In genomic region chr15:36472672-36473071, GRCh38 we compare ENCODE assay signal across 25 cellular contexts.
DNase-seq lines count a peak whose midpoint lies in the region; ATAC-seq and TF ChIP-seq lines count a peak whose summit lies in the region.
"Had no signal": no experiment of that assay in that cellular context is flagged by ENCODE, and none has a peak within 500 bp of the region (broad histone marks: within the 10 kb centered on the region; RNA-seq: fewer than 3 reads in every experiment).

No MANE protein-coding gene starts in this region.

- ATAC-seq in WTC11, result no peak
- ATAC-seq in GM21526 (IDR thresholded peaks at IDR 0.05; ENCODE audit: low FRiP score, unreplicated experiment), result no peak
- no peak for ATAC-seq in psoas muscle
- ATAC-seq: CD8-positive, alpha-beta T cell; HCT116; Panc1; SK-N-SH treated with all-trans-retinoic acid at 6 μM for 48 hours had no signal

- no peak overlapping the region for H3K4me2 ChIP-seq in mammary epithelial cell (ENCODE audit: insufficient read depth, low read depth, low read length)

- H4K20me1 ChIP-seq in mammary epithelial cell (ENCODE audit: insufficient read depth, low read length), result no peaks in the 10 kb centered on the region

- no peak overlapping the region for H3K9ac ChIP-seq in mammary epithelial cell (ENCODE audit: insufficient read depth, low read length)

- no peaks in the 10 kb centered on the region for H3K36me3 ChIP-seq in mammary epithelial cell (ENCODE audit: insufficient read depth, low read length)
- no peaks in the 10 kb centered on the region for H3K36me3 ChIP-seq in psoas muscle (ENCODE audit: insufficient read depth in 1 of 2, low read depth in 1 of 2)

- H3K9me3 ChIP-seq in mammary epithelial cell (replicated peaks; ENCODE audit: insufficient read depth, low read length), result no peaks in the 10 kb centered on the region
- no peaks in the 10 kb centered on the region for H3K9me3 ChIP-seq in psoas muscle

- dilution Hi-C loops in mammary epithelial cell (cut with HindIII; ENCODE audit: low sequenced_read_pairs), result no loop called here

- WGBS in mammary epithelial cell (ENCODE audit: low coverage, missing lambda C conversion rate), result 66% methylated on average over 3 of the region's 3 CpGs
- WGBS in psoas muscle, 3 donors, result 71 to 96% (median 79%) methylated on average over 3 of the region's 3 CpGs

- H3K9me3 Mint-ChIP-seq in MCF 10A (ENCODE audit: unreplicated experiment) (no peaks in the 10 kb centered on the region), WTC11 (no peaks in the 10 kb centered on the region)
- H3K9me3 Mint-ChIP-seq: CD8-positive, alpha-beta T cell had no signal

- POLR2A ChIA-PET in MCF 10A (lab: Yijun Ruan, JAX), result no interaction called here
- POLR2A ChIA-PET in WTC11 (lab: Charles Lee), result no interaction called here

- DNase-seq in mammary epithelial cell (peak; percentile 40), MCF 10A (ENCODE audit: unreplicated experiment) (no peak), amniotic epithelial cell (ENCODE audit: low read depth) (peak; percentile 28), fibroblast of mammary gland (ENCODE audit: low read depth) (peak; percentile 56), WTC11 (ENCODE audit: low spot score) (no peak), psoas muscle (no peak)
- DNase-seq: 8988T; AML-193; C1 segment of cervical spinal cord; CD8-positive, alpha-beta T cell; DND-41; GOT3; Karpas-422; NCI-H1105; NCI-H2081; NCI-H2171; NCI-H345; NCI-H524; NCI-H774; NK-92 treated with Interleukin-12 subunit alpha and Interleukin-12 subunit beta, amount 100 ng/mL, for 24 hours had no signal

- H2AFZ ChIP-seq in mammary epithelial cell (ENCODE audit: low read depth, low read length), result no peak overlapping the region

- H3K27me3 Mint-ChIP-seq in MCF 10A (ENCODE audit: insufficient read depth, unreplicated experiment) (no peaks in the 10 kb centered on the region), WTC11 (ENCODE audit: low read depth) (no peaks in the 10 kb centered on the region)
- H3K27me3 Mint-ChIP-seq: IgD-negative memory B cell had no signal

- H3K4me1 Mint-ChIP-seq in MCF 10A (ENCODE audit: insufficient read depth, unreplicated experiment), result no peaks in the 10 kb centered on the region
- peaks cover 19% of the 10 kb centered on the region for H3K4me1 Mint-ChIP-seq in WTC11
- H3K4me1 Mint-ChIP-seq: IgD-negative memory B cell had no signal

- H3K36me3 Mint-ChIP-seq in MCF 10A (ENCODE audit: insufficient read depth, unreplicated experiment), result no peaks in the 10 kb centered on the region
- H3K36me3 Mint-ChIP-seq in WTC11, result no peaks in the 10 kb centered on the region
- H3K36me3 Mint-ChIP-seq: CD8-positive, alpha-beta T cell; IgD-negative memory B cell had no signal

- in situ Hi-C loops in mammary epithelial cell (cut with MboI; ENCODE audit: low sequenced_read_pairs in 2 of 2), result no loop called here

- no peaks in the 10 kb centered on the region for H3K27me3 ChIP-seq in mammary epithelial cell (ENCODE audit: insufficient read depth, low read length)
- no peaks in the 10 kb centered on the region for H3K27me3 ChIP-seq in psoas muscle (ENCODE audit: insufficient read depth in 3 of 3, low read length in 2 of 3)

- H3K27ac ChIP-seq in mammary epithelial cell (ENCODE audit: insufficient read depth, low read depth, low read length) (no peak overlapping the region), psoas muscle (no peak overlapping the region)

- no peaks in the 10 kb centered on the region for H3K79me2 ChIP-seq in mammary epithelial cell (ENCODE audit: insufficient read depth, low read length)

- H3K4me3 Mint-ChIP-seq in MCF 10A (ENCODE audit: unreplicated experiment), result no peak overlapping the region
- no peak overlapping the region for H3K4me3 Mint-ChIP-seq in WTC11
- H3K4me3 Mint-ChIP-seq: CD8-positive, alpha-beta T cell; IgD-negative memory B cell had no signal

- CTCF ChIA-PET in mammary epithelial cell (lab: Charles Lee; ENCODE audit: low non-redundant PET), result no interaction called here
- CTCF ChIA-PET in MCF 10A (lab: Yijun Ruan, JAX), result no interaction called here
- CTCF ChIA-PET in WTC11 (lab: Charles Lee), result no interaction called here

- H3K27ac Mint-ChIP-seq in MCF 10A (ENCODE audit: low read depth, unreplicated experiment), result no peak overlapping the region
- no peak overlapping the region for H3K27ac Mint-ChIP-seq in WTC11
- H3K27ac Mint-ChIP-seq: CD8-positive, alpha-beta T cell; IgD-negative memory B cell had no signal

- intact Hi-C loops in mammary epithelial cell (cut with micrococcal nuclease), result no loop called here
- intact Hi-C loops in MCF 10A (cut with micrococcal nuclease), result no loop called here
- intact Hi-C loops in psoas muscle (cut with DNase I), result no loop called here

- BruUV-seq in mammary epithelial cell (replicated peaks; lab: Mats Ljungman, UMichigan), result no TSS peak
- BruUV-seq in MCF 10A (replicated peaks; lab: Mats Ljungman, UMichigan), result no TSS peak

- H3K4me3 ChIP-seq in mammary epithelial cell (replicated peaks in 1 of 3; ENCODE audit: insufficient read depth in 1 of 3, low read depth in 2 of 3, low read length in 3 of 3), result no peak overlapping the region
- no peak overlapping the region for H3K4me3 ChIP-seq in fibroblast of mammary gland (ENCODE audit: control insufficient read depth, low read depth, low read length)
- H3K4me3 ChIP-seq in psoas muscle, result no peak overlapping the region

- H3K4me1 ChIP-seq in mammary epithelial cell (ENCODE audit: insufficient read depth, low read length) (peaks cover 19% of the 10 kb centered on the region), psoas muscle (no peaks in the 10 kb centered on the region)

- TF ChIP-seq CTCF in mammary epithelial cell (conservative IDR thresholded peaks at IDR 0.05 in 1 of 2, IDR thresholded peaks at IDR 0.05 in 1 of 2; ENCODE audit: extremely low read depth in 1 of 2, insufficient read depth in 1 of 2, low read depth in 1 of 2, low read length in 2 of 2), result no peak
- TF ChIP-seq CTCF in MCF 10A (IDR thresholded peaks at IDR 0.05; ENCODE audit: unreplicated experiment), result no peak
- TF ChIP-seq CTCF in fibroblast of mammary gland (conservative IDR thresholded peaks at IDR 0.05; ENCODE audit: control insufficient read depth, insufficient read depth, low read depth, low read length), result no peak
- no peak for TF ChIP-seq CTCF in WTC11 (IDR thresholded peaks at IDR 0.05)
- no peak for TF ChIP-seq CTCF in psoas muscle (IDR thresholded peaks at IDR 0.05)

TF ChIP-seq in WTC11, 78 proteins besides CTCF, POLR2A, EP300 and RAD21 (continues in another document):
- TF ChIP-seq JUN (CRISPR knock-in tag; IDR thresholded peaks at IDR 0.05) (no peak), NFYB (CRISPR knock-in tag; conservative IDR thresholded peaks at IDR 0.05; ENCODE audit: low read depth) (no peak), E2F1 (CRISPR knock-in tag; IDR thresholded peaks at IDR 0.05) (no peak)
- TF ChIP-seq, protein P1, sequence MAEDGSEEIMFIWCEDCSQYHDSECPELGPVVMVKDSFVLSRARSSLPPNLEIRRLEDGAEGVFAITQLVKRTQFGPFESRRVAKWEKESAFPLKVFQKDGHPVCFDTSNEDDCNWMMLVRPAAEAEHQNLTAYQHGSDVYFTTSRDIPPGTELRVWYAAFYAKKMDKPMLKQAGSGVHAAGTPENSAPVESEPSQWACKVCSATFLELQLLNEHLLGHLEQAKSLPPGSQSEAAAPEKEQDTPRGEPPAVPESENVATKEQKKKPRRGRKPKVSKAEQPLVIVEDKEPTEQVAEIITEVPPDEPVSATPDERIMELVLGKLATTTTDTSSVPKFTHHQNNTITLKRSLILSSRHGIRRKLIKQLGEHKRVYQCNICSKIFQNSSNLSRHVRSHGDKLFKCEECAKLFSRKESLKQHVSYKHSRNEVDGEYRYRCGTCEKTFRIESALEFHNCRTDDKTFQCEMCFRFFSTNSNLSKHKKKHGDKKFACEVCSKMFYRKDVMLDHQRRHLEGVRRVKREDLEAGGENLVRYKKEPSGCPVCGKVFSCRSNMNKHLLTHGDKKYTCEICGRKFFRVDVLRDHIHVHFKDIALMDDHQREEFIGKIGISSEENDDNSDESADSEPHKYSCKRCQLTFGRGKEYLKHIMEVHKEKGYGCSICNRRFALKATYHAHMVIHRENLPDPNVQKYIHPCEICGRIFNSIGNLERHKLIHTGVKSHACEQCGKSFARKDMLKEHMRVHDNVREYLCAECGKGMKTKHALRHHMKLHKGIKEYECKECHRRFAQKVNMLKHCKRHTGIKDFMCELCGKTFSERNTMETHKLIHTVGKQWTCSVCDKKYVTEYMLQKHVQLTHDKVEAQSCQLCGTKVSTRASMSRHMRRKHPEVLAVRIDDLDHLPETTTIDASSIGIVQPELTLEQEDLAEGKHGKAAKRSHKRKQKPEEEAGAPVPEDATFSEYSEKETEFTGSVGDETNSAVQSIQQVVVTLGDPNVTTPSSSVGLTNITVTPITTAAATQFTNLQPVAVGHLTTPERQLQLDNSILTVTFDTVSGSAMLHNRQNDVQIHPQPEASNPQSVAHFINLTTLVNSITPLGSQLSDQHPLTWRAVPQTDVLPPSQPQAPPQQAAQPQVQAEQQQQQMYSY (CRISPR knock-in tag; IDR thresholded peaks at IDR 0.05), result no peak
- TF ChIP-seq, protein P2, sequence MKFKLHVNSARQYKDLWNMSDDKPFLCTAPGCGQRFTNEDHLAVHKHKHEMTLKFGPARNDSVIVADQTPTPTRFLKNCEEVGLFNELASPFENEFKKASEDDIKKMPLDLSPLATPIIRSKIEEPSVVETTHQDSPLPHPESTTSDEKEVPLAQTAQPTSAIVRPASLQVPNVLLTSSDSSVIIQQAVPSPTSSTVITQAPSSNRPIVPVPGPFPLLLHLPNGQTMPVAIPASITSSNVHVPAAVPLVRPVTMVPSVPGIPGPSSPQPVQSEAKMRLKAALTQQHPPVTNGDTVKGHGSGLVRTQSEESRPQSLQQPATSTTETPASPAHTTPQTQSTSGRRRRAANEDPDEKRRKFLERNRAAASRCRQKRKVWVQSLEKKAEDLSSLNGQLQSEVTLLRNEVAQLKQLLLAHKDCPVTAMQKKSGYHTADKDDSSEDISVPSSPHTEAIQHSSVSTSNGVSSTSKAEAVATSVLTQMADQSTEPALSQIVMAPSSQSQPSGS (CRISPR knock-in tag; IDR thresholded peaks at IDR 0.05; ENCODE audit: borderline replicate concordance, low read depth), result no peak

Comparison
In these comparisons a context has a peak if more than half of its experiments do, and no peak if none do; other contexts are left out.
1. DNase-seq: peak in mammary epithelial cell (single experiment), amniotic epithelial cell (single experiment) and fibroblast of mammary gland (single experiment); none in MCF 10A (single experiment), WTC11 (single experiment) and psoas muscle (0 of 2).